Comparison of ENCODE assay signal across 8 cellular contexts in genomic region chr3:113783463-113783862, GRCh38. TPM values are rescaled to one million over a fixed set of nuclear protein-coding genes. Genes with fewer than 3 reads are reported as not detected.
DNase-seq lines count a peak whose midpoint lies in the region; TF ChIP-seq lines count a peak whose summit lies in the region.

No MANE protein-coding gene starts in this region.

- H3K4me3 ChIP-seq in HUES6 (ENCODE audit: low read depth, low read length), result no peak overlapping the region
- no peak overlapping the region for H3K4me3 ChIP-seq in colonic mucosa
- H3K4me3 ChIP-seq in spleen, result peak overlapping the region in 1 of 8 donors; percentile 12

- DNase-seq in SKM-1 treated with dmso at 0.1 percent for 144 hours (lab: John Stamatoyannopoulos, UW; ENCODE audit: unreplicated experiment), result peak; percentile 24
- no peak for DNase-seq in SKM-1 (lab: John Stamatoyannopoulos, UW; ENCODE audit: unreplicated experiment)
- no peak for DNase-seq in colonic mucosa
- no peak for DNase-seq in spleen
- DNase-seq in head of caudate nucleus, result no peak
- no peak for DNase-seq in RPMI8226
- no peak for DNase-seq in NCI-H1417 (lab: John Stamatoyannopoulos, UW)

- H3K27ac ChIP-seq in HUES6 (ENCODE audit: low read depth, low read length) (0 out of 2 replicates have a peak overlapping the region, but pooled peaks have one; percentile 31), colonic mucosa (peak overlapping the region; percentile 3), spleen (peak overlapping the region; percentile 37 to 77 (median 68))

- H3K9ac ChIP-seq in HUES6 (ENCODE audit: low read length), result no peak overlapping the region
- no peak overlapping the region for H3K9ac ChIP-seq in colonic mucosa (ENCODE audit: low read depth in 2 of 2, low read length in 2 of 2)

- TF ChIP-seq POLR2A in spleen (IDR thresholded peaks at IDR 0.05), result no peak

- H3K27me3 ChIP-seq in HUES6 (ENCODE audit: control insufficient read depth, insufficient read depth, low read length) (no peaks in the 10 kb centered on the region), colonic mucosa (no peaks in the 10 kb centered on the region), spleen (replicated peaks in 1 of 7) (no peaks in the 10 kb centered on the region)

- TF ChIP-seq CTCF in colonic mucosa (IDR thresholded peaks at IDR 0.05) (no peak), spleen (IDR thresholded peaks at IDR 0.05 in 8 of 11, conservative IDR thresholded peaks at IDR 0.05 in 3 of 11) (no peak)

- peaks cover 15% of the 10 kb centered on the region for H3K36me3 ChIP-seq in HUES6 (ENCODE audit: control insufficient read depth, insufficient read depth, low read length)
- no peaks in the 10 kb centered on the region for H3K36me3 ChIP-seq in colonic mucosa
- peaks cover 0 to 66% (median 21%) of the 10 kb centered on the region in 6 donors for H3K36me3 ChIP-seq in spleen

- H3K4me1 ChIP-seq in HUES6 (ENCODE audit: control insufficient read depth, insufficient read depth, low read length) (peaks cover 13% of the 10 kb centered on the region), colonic mucosa (no peaks in the 10 kb centered on the region), spleen (peaks cover 9 to 27% (median 14%) of the 10 kb centered on the region in 6 donors)

- H3K9me3 ChIP-seq in HUES6 (ENCODE audit: control insufficient read depth, insufficient read depth, low read depth, low read length), result no peaks in the 10 kb centered on the region
- H3K9me3 ChIP-seq in colonic mucosa, result no peaks in the 10 kb centered on the region
- H3K9me3 ChIP-seq in spleen, result no peaks in the 10 kb centered on the region

- intact Hi-C loops in colonic mucosa (cut with DNase I), result no loop called here
- intact Hi-C loops in spleen (cut with DNase I; ENCODE audit: low total_unique reads), result no loop called here
- intact Hi-C loops in head of caudate nucleus (cut with DNase I), result no loop called here

RNA-seq across cellular contexts. Expression of gene ATP6V1A, which starts 36.6 kb away (rescaled TPM):
- total RNA-seq in colonic mucosa, result 10 to 100 TPM; 79.1 to 93.4 TPM
- total RNA-seq in spleen, result 100 to 1,000 TPM in 1 of 7 donors, 10 to 100 TPM in 6; 69.9 to 109 (median 92.7) TPM
- 10 to 100 TPM; 13.3 to 26.0 (median 16.9) TPM for polyA plus RNA-seq in spleen

RNA-seq across cellular contexts. Expression of gene NAA50, which starts 37.4 kb away (rescaled TPM):
- 100 to 1,000 TPM; 107 to 124 TPM for total RNA-seq in colonic mucosa
- total RNA-seq in spleen, result 100 to 1,000 TPM in 1 of 7 donors, 10 to 100 TPM in 6; 61.9 to 100 (median 79.4) TPM
- 10 to 100 TPM; 24.4 to 37.7 (median 33.9) TPM for polyA plus RNA-seq in spleen

RNA-seq across cellular contexts. Expression of gene GRAMD1C, which starts 55.1 kb away (rescaled TPM):
- total RNA-seq in colonic mucosa (10 to 100 TPM in 1 of 2 donors, 1 to 10 TPM in 1; 4.1 to 10.2 TPM), spleen (10 to 100 TPM in 2 of 7 donors, 1 to 10 TPM in 5; 3.0 to 14.2 (median 5.3) TPM)
- 1 to 10 TPM; 2.6 to 5.1 (median 2.9) TPM for polyA plus RNA-seq in spleen

Comparison
In these comparisons a context has a peak if more than half of its experiments do, and no peak if none do; other contexts are left out.
1. H3K27ac ChIP-seq: peak in every context shown above with its lines; median percentile 68 in spleen; 31 in HUES6; 3 in colonic mucosa.